1 cellular context compared by ENCODE assay signal in genomic region chr17:64147110-64148016, GRCh38.
TF ChIP-seq lines count a peak whose summit lies in the region.

No MANE protein-coding gene starts in this region.

TF ChIP-seq in HepG2, 621 proteins besides CTCF, POLR2A, EP300 and RAD21 (continued from another document and continues in another):
- TF ChIP-seq SNAPC5 (CRISPR knock-in tag; IDR thresholded peaks at IDR 0.05; ENCODE audit: borderline replicate concordance) = peak; percentile 92; the same call in 1 of the 2 replicates
- TF ChIP-seq GMEB1 (CRISPR knock-in tag; IDR thresholded peaks at IDR 0.05; ENCODE audit: borderline replicate concordance) = peak; percentile 38
- TF ChIP-seq ZNF777 (CRISPR knock-in tag; IDR thresholded peaks at IDR 0.05) = no peak; the same call in 1 of the 2 replicates
- 0 out of 2 replicates have a peak, but pooled peaks have one; percentile 31 for TF ChIP-seq ZMAT3 (CRISPR knock-in tag; conservative IDR thresholded peaks at IDR 0.05)
- peak; percentile 30; the same call in 1 of the 2 replicates for TF ChIP-seq ZNF414 (CRISPR knock-in tag; IDR thresholded peaks at IDR 0.05)
- no peak for TF ChIP-seq SRY (CRISPR knock-in tag; IDR thresholded peaks at IDR 0.05)
- peak; percentile 93; the same call in 1 of the 2 replicates for TF ChIP-seq ZFP37 (CRISPR knock-in tag; IDR thresholded peaks at IDR 0.05; ENCODE audit: borderline replicate concordance)
- TF ChIP-seq RXRA (CRISPR knock-in tag; IDR thresholded peaks at IDR 0.05) = no peak; the same call in 1 of the 2 replicates
- 0 out of 2 replicates have a peak, but pooled peaks have one; percentile 7 for TF ChIP-seq CREM (IDR thresholded peaks at IDR 0.05)
- no peak for TF ChIP-seq CREM (CRISPR knock-in tag; IDR thresholded peaks at IDR 0.05)
- no peak for TF ChIP-seq NFRKB (IDR thresholded peaks at IDR 0.05)
- peak; percentile 91; the same call in 1 of the 2 replicates for TF ChIP-seq REPIN1 (CRISPR knock-in tag; IDR thresholded peaks at IDR 0.05; ENCODE audit: borderline replicate concordance, low read depth)
- TF ChIP-seq ZNF431 (CRISPR knock-in tag; IDR thresholded peaks at IDR 0.05; ENCODE audit: borderline replicate concordance, low read depth) = no peak
- TF ChIP-seq CENPT (CRISPR knock-in tag; IDR thresholded peaks at IDR 0.05; ENCODE audit: low read depth) = no peak
- TF ChIP-seq NFE2L2 (IDR thresholded peaks at IDR 0.05; ENCODE audit: low read length) = no peak
- peak; percentile 65 for TF ChIP-seq KDM2A (CRISPR knock-in tag; IDR thresholded peaks at IDR 0.05; ENCODE audit: borderline replicate concordance, low read depth)
- TF ChIP-seq ZFYVE20 (CRISPR knock-in tag; IDR thresholded peaks at IDR 0.05; ENCODE audit: borderline replicate concordance, low read depth) = no peak
- 0 out of 2 replicates have a peak, but pooled peaks have one; percentile 22 for TF ChIP-seq HNRNPL (IDR thresholded peaks at IDR 0.05; ENCODE audit: low read depth, low read length)
- TF ChIP-seq ZNF367 (CRISPR knock-in tag; IDR thresholded peaks at IDR 0.05; ENCODE audit: borderline replicate concordance) = peak; percentile 52; the same call in 1 of the 2 replicates
- peak; percentile 4; the same call in 1 of the 2 replicates for TF ChIP-seq CCDC6 (CRISPR knock-in tag; IDR thresholded peaks at IDR 0.05)
- 0 out of 2 replicates have a peak, but pooled peaks have one; percentile 27 for TF ChIP-seq ARID4A (CRISPR knock-in tag; IDR thresholded peaks at IDR 0.05; ENCODE audit: borderline replicate concordance)
- no peak for TF ChIP-seq LCORL (IDR thresholded peaks at IDR 0.05)
- peak; percentile 31; the same call in 1 of the 2 replicates for TF ChIP-seq LCORL (CRISPR knock-in tag; IDR thresholded peaks at IDR 0.05)
- TF ChIP-seq ZNF619 (CRISPR knock-in tag; IDR thresholded peaks at IDR 0.05) = 0 out of 2 replicates have a peak, but pooled peaks have one; percentile 57
- peak; percentile 61 for TF ChIP-seq HMG20A (CRISPR knock-in tag; IDR thresholded peaks at IDR 0.05; ENCODE audit: borderline replicate concordance)
- no peak for TF ChIP-seq ZNF138 (CRISPR knock-in tag; IDR thresholded peaks at IDR 0.05; ENCODE audit: low read depth)
- TF ChIP-seq TRIM24 (CRISPR knock-in tag; IDR thresholded peaks at IDR 0.05) = no peak
- no peak for TF ChIP-seq ZNF782 (CRISPR knock-in tag; IDR thresholded peaks at IDR 0.05; ENCODE audit: borderline replicate concordance)
- no peak; the same call in 1 of the 2 replicates for TF ChIP-seq ZBTB14 (CRISPR knock-in tag; IDR thresholded peaks at IDR 0.05)
- no peak for TF ChIP-seq TOPORS (CRISPR knock-in tag; IDR thresholded peaks at IDR 0.05)
- TF ChIP-seq ZNF766 (CRISPR knock-in tag; IDR thresholded peaks at IDR 0.05; ENCODE audit: borderline replicate concordance) = peak; percentile 46; the same call in 1 of the 2 replicates
- no peak for TF ChIP-seq PREB (CRISPR knock-in tag; IDR thresholded peaks at IDR 0.05)
- TF ChIP-seq GTF2F1 (IDR thresholded peaks at IDR 0.05; ENCODE audit: low read length) = no peak
- peak; percentile 6; the same call in 1 of the 2 replicates for TF ChIP-seq NFYC (CRISPR knock-in tag; IDR thresholded peaks at IDR 0.05)
- no peak for TF ChIP-seq TERF1 (CRISPR knock-in tag; IDR thresholded peaks at IDR 0.05)
- TF ChIP-seq ZFP36 (IDR thresholded peaks at IDR 0.05; ENCODE audit: borderline replicate concordance, low read depth, low read length, partially characterized antibody) = no peak
- no peak for TF ChIP-seq ZSCAN22 (CRISPR knock-in tag; IDR thresholded peaks at IDR 0.05)
- TF ChIP-seq PCBP1 (IDR thresholded peaks at IDR 0.05; ENCODE audit: borderline replicate concordance, low read depth, low read length) = no peak
- TF ChIP-seq PRDM15 (CRISPR knock-in tag; IDR thresholded peaks at IDR 0.05) = no peak; the same call in 1 of the 2 replicates
- TF ChIP-seq SUZ12 (IDR thresholded peaks at IDR 0.05; ENCODE audit: low read depth, low read length) = no peak
- TF ChIP-seq HDAC2 (CRISPR knock-in tag; IDR thresholded peaks at IDR 0.05) = peak; percentile 40; the same call in 1 of the 2 replicates
- no peak for TF ChIP-seq RFX3 (CRISPR knock-in tag; IDR thresholded peaks at IDR 0.05)
- TF ChIP-seq ZNF142 (CRISPR knock-in tag; IDR thresholded peaks at IDR 0.05) = peak; percentile 72; the same call in 1 of the 2 replicates
